13 cellular contexts compared by ENCODE assay signal in the genomic region with DNA sequence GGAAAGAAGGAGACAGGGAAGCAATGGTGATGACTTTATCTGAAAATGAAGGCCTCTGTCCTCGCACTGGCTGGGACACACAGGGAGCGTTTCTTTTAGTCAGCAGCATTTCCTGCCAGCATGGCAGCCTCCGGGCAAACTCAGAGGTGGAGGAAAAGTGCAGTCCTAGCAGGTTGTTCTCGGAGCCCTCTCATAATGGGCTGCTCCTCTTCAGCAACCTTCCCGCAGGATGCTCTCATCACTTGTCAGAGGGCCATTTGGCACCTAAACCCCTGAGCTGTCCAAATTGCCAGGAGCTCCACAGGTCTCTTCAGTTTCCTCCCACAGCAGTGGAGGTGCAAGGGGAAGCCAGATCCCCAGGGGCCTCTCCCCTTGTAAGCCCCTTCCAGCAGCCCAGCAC. TPM values are rescaled to one million over a fixed set of nuclear protein-coding genes. Genes with fewer than 3 reads are reported as not detected.
DNase-seq lines count a peak whose midpoint lies in the region; ATAC-seq and TF ChIP-seq lines count a peak whose summit lies in the region.
"Had no signal": no experiment of that assay in that cellular context is flagged by ENCODE, and none has a peak within 500 bp of the region (broad histone marks: within the 10 kb centered on the region; RNA-seq: fewer than 3 reads in every experiment).

No MANE protein-coding gene starts in this region.

- peaks cover 62% of the 10 kb centered on the region for H3K79me2 ChIP-seq in DND-41 (ENCODE audit: insufficient read depth, low read length)

- CTCF ChIA-PET in WTC11 (lab: Charles Lee), result no interaction called here

- H3K27ac ChIP-seq in BLaER1 (no peak overlapping the region), DND-41 (ENCODE audit: low read length) (no peak overlapping the region), right cardiac atrium (ENCODE audit: low read length) (peak overlapping the region; percentile 1), Peyer's patch (no peak overlapping the region)
- H3K27ac ChIP-seq: KMS-11 had no signal

- intact Hi-C loops in right cardiac atrium (cut with DNase I), result loop anchor here in 1 of 4 donors (10.0 kb wide), 1 partner anchor 96 kb away; no protein-coding TSS in a partner anchor

- TF ChIP-seq CTCF in DND-41 (IDR thresholded peaks at IDR 0.05; ENCODE audit: borderline replicate concordance, extremely low read depth, low read length, poor library complexity, severe bottlenecking), result no peak
- TF ChIP-seq CTCF in WTC11 (IDR thresholded peaks at IDR 0.05), result no peak
- no peak for TF ChIP-seq CTCF in Peyer's patch (IDR thresholded peaks at IDR 0.05)

- no peak for DNase-seq in DND-41
- no peak for DNase-seq in WTC11 (ENCODE audit: low spot score)
- no peak for DNase-seq in right cardiac atrium
- DNase-seq in Peyer's patch, result no peak
- DNase-seq: activated CD4-positive, alpha-beta T cell treated with anti-CD3 and anti-CD28 coated beads for 4 hours; activated gamma-delta T cell; GOT3; NCI-H2171; stimulated activated naive CD4-positive, alpha-beta T cell treated with Interleukin-2 at 50 U/mL for 16 hours had no signal

- no peak overlapping the region for H3K9ac ChIP-seq in BLaER1
- no peak overlapping the region for H3K9ac ChIP-seq in DND-41 (ENCODE audit: low read depth, low read length)
- H3K9ac ChIP-seq: KMS-11 had no signal

- WGBS in right cardiac atrium, result 41% methylated on average over 5 of the region's 5 CpGs

- no peaks in the 10 kb centered on the region for H3K9me3 Mint-ChIP-seq in WTC11

- H3K4me3 ChIP-seq in BLaER1, result no peak overlapping the region
- H3K4me3 ChIP-seq in DND-41 (ENCODE audit: low read depth in 1 of 2, low read length in 2 of 2), result no peak overlapping the region
- H3K4me3 ChIP-seq in right cardiac atrium (ENCODE audit: low read length), result no peak overlapping the region
- no peak overlapping the region for H3K4me3 ChIP-seq in Peyer's patch

- no peak for TF ChIP-seq POLR2A in Peyer's patch (IDR thresholded peaks at IDR 0.05)

- H3K4me1 Mint-ChIP-seq in WTC11, result peaks cover 30% of the 10 kb centered on the region

- H3K4me2 ChIP-seq in BLaER1, result peak overlapping the region; percentile 59
- H3K4me2 ChIP-seq in DND-41 (ENCODE audit: insufficient read depth, low read length), result 0 out of 2 replicates have a peak overlapping the region, but pooled peaks have one; percentile 5
- H3K4me2 ChIP-seq: KMS-11 had no signal

- no peak overlapping the region for H3K4me3 Mint-ChIP-seq in WTC11

- ATAC-seq in DND-41 (ENCODE audit: insufficient read depth, low read depth), result peak; percentile 33; the same call in 1 of the 3 replicates
- ATAC-seq in WTC11, result peak; percentile 63
- ATAC-seq in right cardiac atrium, result peak; percentile 32 to 50
- ATAC-seq in HG03457 (IDR thresholded peaks at IDR 0.05; ENCODE audit: unreplicated experiment), result no peak
- ATAC-seq in HG03159 (IDR thresholded peaks at IDR 0.05; ENCODE audit: unreplicated experiment), result no peak

- H3K9me3 ChIP-seq in BLaER1 (peaks cover 26% of the 10 kb centered on the region), DND-41 (ENCODE audit: insufficient read depth, low read length, severe bottlenecking) (no peaks in the 10 kb centered on the region), right cardiac atrium (ENCODE audit: control insufficient read depth, low read length) (no peaks in the 10 kb centered on the region), Peyer's patch (no peaks in the 10 kb centered on the region)

- H3K27ac Mint-ChIP-seq in WTC11, result no peak overlapping the region

- H3K4me1 ChIP-seq in BLaER1 (peaks cover 69% of the 10 kb centered on the region), DND-41 (ENCODE audit: insufficient read depth, low read length) (peaks cover 45% of the 10 kb centered on the region), right cardiac atrium (ENCODE audit: control insufficient read depth, insufficient read depth, low read length) (peaks cover 8% of the 10 kb centered on the region), Peyer's patch (peaks cover 0 to 27% (median 3%) of the 10 kb centered on the region in 4 donors)

- H3K27me3 ChIP-seq in BLaER1, result no peaks in the 10 kb centered on the region
- no peaks in the 10 kb centered on the region for H3K27me3 ChIP-seq in DND-41 (ENCODE audit: insufficient read depth, low read length, poor library complexity)
- no peaks in the 10 kb centered on the region for H3K27me3 ChIP-seq in right cardiac atrium (ENCODE audit: control insufficient read depth, insufficient read depth)
- no peaks in the 10 kb centered on the region for H3K27me3 ChIP-seq in Peyer's patch

- H3K36me3 ChIP-seq in BLaER1 (peaks cover 52% of the 10 kb centered on the region), DND-41 (ENCODE audit: insufficient read depth, low read length) (no peaks in the 10 kb centered on the region), Peyer's patch (no peaks in the 10 kb centered on the region)

- H3K36me3 Mint-ChIP-seq in WTC11, result peaks cover 11% of the 10 kb centered on the region

- peaks cover 58% of the 10 kb centered on the region for H4K20me1 ChIP-seq in BLaER1
- H4K20me1 ChIP-seq in DND-41 (ENCODE audit: insufficient read depth, low read length), result peaks cover 41% of the 10 kb centered on the region

- POLR2A ChIA-PET in WTC11 (lab: Charles Lee), result no interaction called here

- no peaks in the 10 kb centered on the region; the same call in 1 of the 2 replicates for H3K27me3 Mint-ChIP-seq in WTC11 (ENCODE audit: low read depth)

- no peak overlapping the region for H2AFZ ChIP-seq in DND-41 (ENCODE audit: low read depth, low read length)

TF ChIP-seq in WTC11, 78 proteins besides CTCF, POLR2A, EP300 and RAD21 (continues in another document):
- TF ChIP-seq, protein P1, sequence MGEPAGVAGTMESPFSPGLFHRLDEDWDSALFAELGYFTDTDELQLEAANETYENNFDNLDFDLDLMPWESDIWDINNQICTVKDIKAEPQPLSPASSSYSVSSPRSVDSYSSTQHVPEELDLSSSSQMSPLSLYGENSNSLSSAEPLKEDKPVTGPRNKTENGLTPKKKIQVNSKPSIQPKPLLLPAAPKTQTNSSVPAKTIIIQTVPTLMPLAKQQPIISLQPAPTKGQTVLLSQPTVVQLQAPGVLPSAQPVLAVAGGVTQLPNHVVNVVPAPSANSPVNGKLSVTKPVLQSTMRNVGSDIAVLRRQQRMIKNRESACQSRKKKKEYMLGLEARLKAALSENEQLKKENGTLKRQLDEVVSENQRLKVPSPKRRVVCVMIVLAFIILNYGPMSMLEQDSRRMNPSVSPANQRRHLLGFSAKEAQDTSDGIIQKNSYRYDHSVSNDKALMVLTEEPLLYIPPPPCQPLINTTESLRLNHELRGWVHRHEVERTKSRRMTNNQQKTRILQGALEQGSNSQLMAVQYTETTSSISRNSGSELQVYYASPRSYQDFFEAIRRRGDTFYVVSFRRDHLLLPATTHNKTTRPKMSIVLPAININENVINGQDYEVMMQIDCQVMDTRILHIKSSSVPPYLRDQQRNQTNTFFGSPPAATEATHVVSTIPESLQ (CRISPR knock-in tag; IDR thresholded peaks at IDR 0.05), result no peak
- no peak for TF ChIP-seq NR2C2 (CRISPR knock-in tag; IDR thresholded peaks at IDR 0.05)
- TF ChIP-seq FOXK1 (CRISPR knock-in tag; IDR thresholded peaks at IDR 0.05), result no peak
- TF ChIP-seq TEAD1 (CRISPR knock-in tag; IDR thresholded peaks at IDR 0.05), result no peak
- TF ChIP-seq, protein P2, sequence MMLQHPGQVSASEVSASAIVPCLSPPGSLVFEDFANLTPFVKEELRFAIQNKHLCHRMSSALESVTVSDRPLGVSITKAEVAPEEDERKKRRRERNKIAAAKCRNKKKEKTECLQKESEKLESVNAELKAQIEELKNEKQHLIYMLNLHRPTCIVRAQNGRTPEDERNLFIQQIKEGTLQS (CRISPR knock-in tag; conservative IDR thresholded peaks at IDR 0.05), result no peak
- TF ChIP-seq E2F1 (CRISPR knock-in tag; IDR thresholded peaks at IDR 0.05), result no peak
- no peak for TF ChIP-seq E2F4 (CRISPR knock-in tag; IDR thresholded peaks at IDR 0.05; ENCODE audit: borderline replicate concordance, low read depth)
- TF ChIP-seq, protein P3, sequence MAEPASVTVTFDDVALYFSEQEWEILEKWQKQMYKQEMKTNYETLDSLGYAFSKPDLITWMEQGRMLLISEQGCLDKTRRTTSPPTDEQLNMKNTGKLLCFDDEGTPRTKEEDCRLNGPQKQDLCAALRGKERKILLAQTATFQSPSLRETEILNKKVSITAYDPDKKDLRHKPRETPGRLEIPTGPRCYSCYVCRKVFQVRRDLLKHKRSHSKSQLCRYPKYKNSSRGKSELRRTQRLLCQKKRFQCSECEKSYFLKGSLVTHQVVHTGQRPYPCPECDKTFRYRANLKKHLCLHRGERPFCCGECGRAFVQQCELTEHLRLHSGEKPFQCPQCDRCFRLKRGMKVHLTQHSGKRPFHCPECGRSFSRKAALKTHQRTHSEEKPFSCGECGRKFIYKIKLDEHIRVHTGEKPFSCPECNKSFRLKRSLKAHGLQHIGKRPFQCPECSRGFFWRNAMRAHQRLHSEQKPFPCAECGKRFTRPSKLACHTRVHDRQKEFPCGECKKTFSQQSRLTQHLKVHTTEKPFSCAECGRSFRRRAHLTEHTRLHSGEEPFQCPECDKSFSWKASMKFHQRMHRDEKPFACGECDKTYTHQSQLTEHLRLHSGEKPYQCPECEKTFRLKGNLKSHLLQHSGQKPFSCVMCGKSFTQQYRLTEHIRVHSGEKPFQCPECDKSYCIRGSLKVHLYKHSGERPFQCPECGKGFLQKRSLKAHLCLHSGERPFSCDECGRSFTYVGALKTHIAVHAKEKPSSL (CRISPR knock-in tag; conservative IDR thresholded peaks at IDR 0.05), result no peak
- no peak for TF ChIP-seq ATF1 (CRISPR knock-in tag; IDR thresholded peaks at IDR 0.05)
- no peak for TF ChIP-seq CBFB (CRISPR knock-in tag; IDR thresholded peaks at IDR 0.05; ENCODE audit: low read depth)

RNA-seq across cellular contexts. Expression of gene STK39, which starts 6.2 kb away (rescaled TPM):
- total RNA-seq in WTC11 (2021) (20.5 to 22.1 TPM (median 21.6 TPM) in 3 replicates), right cardiac atrium (10 to 100 TPM in 2 of 4 donors, 1 to 10 TPM in 2; 9.0 to 10.4 (median 10.1) TPM), Peyer's patch (10 to 100 TPM; 39.6 to 55.9 (median 51.0) TPM)
- 10.5 TPM for polyA plus RNA-seq in right cardiac atrium

Comparison
In these comparisons a context has a peak if more than half of its experiments do, and no peak if none do; other contexts are left out.
1. ATAC-seq: peak in DND-41 (single experiment), WTC11 (single experiment) and right cardiac atrium (2 of 2); none in HG03457 (single experiment) and HG03159 (single experiment).